Comparison of ENCODE assay signal across 7 cellular contexts in the genomic region with DNA sequence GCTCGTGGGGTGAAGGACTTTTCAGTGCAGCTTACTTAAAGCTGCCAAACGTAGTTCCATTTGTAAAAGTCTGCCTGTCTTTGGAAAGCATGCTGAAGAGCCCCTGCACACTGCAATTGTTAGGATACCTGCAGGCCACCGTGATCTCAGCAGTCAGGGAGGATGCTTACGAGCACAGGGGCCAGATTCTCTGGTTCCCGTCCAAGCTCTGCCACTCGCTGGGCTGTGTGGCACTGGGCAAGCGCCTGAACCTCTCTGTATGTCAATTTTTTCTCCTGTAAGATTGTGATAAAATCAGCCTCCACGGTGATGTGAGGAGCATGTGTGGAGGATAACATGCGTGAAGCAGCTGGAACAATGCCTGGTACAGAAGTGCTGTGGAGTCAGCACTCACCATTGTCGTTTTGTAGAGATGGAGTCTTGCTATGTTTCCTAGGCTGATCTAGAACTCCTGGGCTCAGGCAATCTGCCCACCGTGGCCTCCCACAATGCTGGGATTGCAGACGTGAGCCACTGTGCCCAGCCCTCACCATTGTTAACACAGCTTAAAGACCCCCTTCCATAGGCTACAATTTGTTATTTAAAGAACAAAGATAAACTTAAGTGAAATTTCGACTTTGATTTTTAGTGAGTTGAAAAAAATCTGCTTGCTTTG. TPM values are rescaled to one million over a fixed set of nuclear protein-coding genes. Genes with fewer than 3 reads are reported as not detected.
DNase-seq lines count a peak whose midpoint lies in the region; ATAC-seq and TF ChIP-seq lines count a peak whose summit lies in the region.

No MANE protein-coding gene starts in this region.

- peak overlapping the region; percentile 43 for H3K4me3 ChIP-seq in GM12865 (ENCODE audit: low read depth, low read length)
- peak overlapping the region; percentile 31 for H3K4me3 ChIP-seq in epithelial cell of esophagus (ENCODE audit: low read length)

- TF ChIP-seq CTCF in GM12865 (IDR thresholded peaks at IDR 0.05; ENCODE audit: insufficient read depth, low read depth, low read length, missing control alignments) (no peak), epithelial cell of esophagus (IDR thresholded peaks at IDR 0.05; ENCODE audit: insufficient read depth, low read depth, low read length, missing control alignments) (no peak), GM10266 (IDR thresholded peaks at IDR 0.05; ENCODE audit: control insufficient read depth, insufficient read depth, low read depth, missing control alignments) (no peak)

- intact Hi-C loops in sciatic nerve (cut with DNase I): no loop called here

- ATAC-seq in sciatic nerve: no peak
- ATAC-seq in GM18907 (IDR thresholded peaks at IDR 0.05; ENCODE audit: unreplicated experiment): no peak
- no peak for ATAC-seq in HG03095 (IDR thresholded peaks at IDR 0.05; ENCODE audit: unreplicated experiment)

- DNase-seq in GM12865 (ENCODE audit: low read depth) (no peak), RKO (ENCODE audit: low spot score) (peak; percentile 17), epithelial cell of esophagus (ENCODE audit: low read depth) (no peak), sciatic nerve (ENCODE audit: low spot score) (peak; percentile 23), GM10266 (ENCODE audit: extremely low spot score) (no peak)

RNA-seq across cellular contexts. Expression of a gene that starts 3.5 kb away (rescaled TPM):
- 14.5 TPM for total RNA-seq in sciatic nerve

RNA-seq across cellular contexts. Expression of a gene that starts 40.7 kb away (rescaled TPM):
- total RNA-seq in sciatic nerve: 28.3 TPM

Comparison
In these comparisons a context has a peak if more than half of its experiments do, and no peak if none do; other contexts are left out.
1. DNase-seq: peak in RKO (single experiment) and sciatic nerve (single experiment); none in GM12865 (single experiment), epithelial cell of esophagus (single experiment) and GM10266 (single experiment).